Comparison of ENCODE assay signal across 27 cellular contexts in genomic region chr1:26976621-26977510, GRCh38. TPM values are rescaled to one million over a fixed set of nuclear protein-coding genes. Genes with fewer than 3 reads are reported as not detected.
"Had no signal": no experiment of that assay in that cellular context is flagged by ENCODE, and none has a peak within 500 bp of the region (broad histone marks: within the 10 kb centered on the region; RNA-seq: fewer than 3 reads in every experiment).

No MANE protein-coding gene starts in this region.

- ATAC-seq: left lobe of liver; natural killer cell treated with Interleukin-12 subunit alpha and Interleukin-12 subunit beta and Interleukin-15 and Interleukin-18, amount 100 ng/mL, for 72 hours; stimulated activated effector memory CD8-positive, alpha-beta T cell treated with anti-CD3 and anti-CD28 coated beads, Interleukin-12 subunit alpha, Interleukin-12 subunit beta, amount 100 ng/mL, for 72 hours; stimulated activated naive CD8-positive, alpha-beta T cell treated with anti-CD3 and anti-CD28 coated beads, Interleukin-15, Interleukin-2, amounts not matched to agents 100 U/mL and 50 U/mL, for 24 hours; upper lobe of right lung had no signal

- H3K27ac ChIP-seq: colonic mucosa, neutrophil, parathyroid adenoma, right atrium auricular region, sigmoid colon, thoracic aorta, tibial nerve, upper lobe of right lung, uterus had no signal

- H3K79me2 ChIP-seq: parathyroid adenoma had no signal

- H3K4me3 ChIP-seq: colonic mucosa, esophagus squamous epithelium, lung, right atrium auricular region, sigmoid colon, thoracic aorta, tibial nerve, upper lobe of right lung, uterus had no signal

- FAIRE-seq: endothelial cell of umbilical vein, kidney had no signal

- H3K9ac ChIP-seq: parathyroid adenoma had no signal

- H3K36me3 ChIP-seq: colonic mucosa, esophagus squamous epithelium, neutrophil, right atrium auricular region, sigmoid colon, thoracic aorta, tibial nerve, upper lobe of right lung, uterus had no signal

- H2AFZ ChIP-seq: parathyroid adenoma had no signal

- DNase-seq: colonic mucosa; dermis blood vessel endothelial cell; effector memory CD4-positive, alpha-beta T cell; esophagus squamous epithelium; foreskin melanocyte; head of caudate nucleus; kidney; naive B cell; sigmoid colon; stimulated activated CD4-positive, alpha-beta T cell treated with anti-CD3 and anti-CD28 coated beads, Interleukin-2, amount 100 ng/mL, for 24 hours; stimulated activated CD4-positive, alpha-beta T cell treated with anti-CD3 and anti-CD28 coated beads, Interleukin-4, amount 100 ng/mL, for 24 hours; stimulated activated naive CD8-positive, alpha-beta T cell treated with anti-CD3 and anti-CD28 coated beads, Interleukin-15, Interleukin-2, amounts not matched to agents 100 U/mL and 50 U/mL, for 24 hours; upper lobe of right lung; uterus had no signal

- H3K9me3 ChIP-seq: colonic mucosa, esophagus squamous epithelium, neutrophil, right atrium auricular region, sigmoid colon, thoracic aorta, tibial nerve, upper lobe of right lung, uterus had no signal

- H3K27me3 ChIP-seq: colonic mucosa, right atrium auricular region, sigmoid colon, tibial nerve, upper lobe of right lung, uterus had no signal

- H3K4me1 ChIP-seq: colonic mucosa, right atrium auricular region, sigmoid colon, tibial nerve, upper lobe of right lung, uterus had no signal

RNA-seq across cellular contexts. Expression of gene KDF1, which starts 16.6 kb away (rescaled TPM):
- total RNA-seq: chondrocyte; dermis blood vessel endothelial cell; endothelial cell of umbilical vein; natural killer cell treated with Interleukin-12 subunit alpha and Interleukin-12 subunit beta and Interleukin-15 and Interleukin-18, amount 100 ng/mL, for 72 hours; neural crest cell; sigmoid colon; skeletal muscle tissue; thoracic aorta; tibial nerve had no signal
- polyA plus RNA-seq: endothelial cell of umbilical vein had no signal

RNA-seq across cellular contexts. Expression of gene TENT5B, which starts 35.8 kb away (rescaled TPM):
- total RNA-seq: natural killer cell treated with Interleukin-12 subunit alpha and Interleukin-12 subunit beta and Interleukin-15 and Interleukin-18, amount 100 ng/mL, for 72 hours had no signal
